11 cellular contexts compared by ENCODE assay signal in genomic region chr19:46298477-46299003, GRCh38. TPM values are rescaled to one million over a fixed set of nuclear protein-coding genes. Genes with fewer than 3 reads are reported as not detected.
DNase-seq lines count a peak whose midpoint lies in the region; ATAC-seq, FAIRE-seq and TF ChIP-seq lines count a peak whose summit lies in the region.
"Had no signal": no experiment of that assay in that cellular context is flagged by ENCODE, and none has a peak within 500 bp of the region (broad histone marks: within the 10 kb centered on the region; RNA-seq: fewer than 3 reads in every experiment).

No MANE protein-coding gene starts in this region.

- H3K4me3 ChIP-seq in adipocyte (ENCODE audit: low read length): peak overlapping the region; percentile 83
- peak overlapping the region; percentile 80 to 88 for H3K4me3 ChIP-seq in gastroesophageal sphincter
- H3K4me3 ChIP-seq in psoas muscle: peak overlapping the region; percentile 59

- intact Hi-C loops in psoas muscle (cut with DNase I): no loop called here

- 0% methylated on average over 1 to 2 of the region's 7 CpGs for whole genome bisulfite sequencing in gastroesophageal sphincter (ENCODE audit: low coverage in 1 of 2), 2 donors
- 4 to 8% (median 5%) methylated on average over 7 of the region's 7 CpGs for WGBS in psoas muscle, 3 donors

- DNase-seq in adipocyte (ENCODE audit: low read depth) (no peak), psoas muscle (no peak), dermis blood vessel endothelial cell (no peak), RCC 7860 (ENCODE audit: low spot score) (no peak)
- DNase-seq: CD4-positive, CD25-positive, alpha-beta regulatory T cell; stimulated activated naive CD4-positive, alpha-beta T cell had no signal

- ATAC-seq in gastroesophageal sphincter (peak; percentile 0), psoas muscle (peak in 1 of 4 donors; percentile 4), HG02973 (IDR thresholded peaks at IDR 0.05; ENCODE audit: unreplicated experiment) (no peak), HG02884 (IDR thresholded peaks at IDR 0.05; ENCODE audit: unreplicated experiment) (no peak)

- H3K9ac ChIP-seq in adipocyte (ENCODE audit: low read length): peak overlapping the region; percentile 92

- H3K4me1 ChIP-seq in adipocyte (ENCODE audit: control insufficient read depth, insufficient read depth, low read length): peaks cover 39% of the 10 kb centered on the region
- H3K4me1 ChIP-seq in gastroesophageal sphincter: peaks cover 2 to 67% (median 30%) of the 10 kb centered on the region in 3 donors
- no peaks in the 10 kb centered on the region for H3K4me1 ChIP-seq in psoas muscle

- peak overlapping the region; percentile 37 for H3K27ac ChIP-seq in C4-2B
- H3K27ac ChIP-seq in gastroesophageal sphincter: peak overlapping the region; percentile 94 to 99 (median 98)
- peak overlapping the region; percentile 74 for H3K27ac ChIP-seq in psoas muscle

- TF ChIP-seq EP300 in gastroesophageal sphincter (IDR thresholded peaks at IDR 0.05): no peak

- peaks cover 5% of the 10 kb centered on the region for H3K36me3 ChIP-seq in adipocyte (ENCODE audit: control insufficient read depth, insufficient read depth, low read length, severe bottlenecking)
- peaks cover 0 to 8% of the 10 kb centered on the region in 2 donors for H3K36me3 ChIP-seq in gastroesophageal sphincter
- no peaks in the 10 kb centered on the region for H3K36me3 ChIP-seq in psoas muscle (ENCODE audit: insufficient read depth in 1 of 2, low read depth in 1 of 2)

- no peak for TF ChIP-seq POLR2A in gastroesophageal sphincter (IDR thresholded peaks at IDR 0.05)

- H3K9me3 ChIP-seq in adipocyte (ENCODE audit: control insufficient read depth, low read length): no peaks in the 10 kb centered on the region
- H3K9me3 ChIP-seq in gastroesophageal sphincter: no peaks in the 10 kb centered on the region
- no peaks in the 10 kb centered on the region for H3K9me3 ChIP-seq in psoas muscle

- TF ChIP-seq CTCF in C4-2B (conservative IDR thresholded peaks at IDR 0.05): no peak
- TF ChIP-seq CTCF in gastroesophageal sphincter (IDR thresholded peaks at IDR 0.05): peak in 1 of 4 experiments; percentile 2
- TF ChIP-seq CTCF in psoas muscle (IDR thresholded peaks at IDR 0.05): no peak

- FAIRE-seq in RCC 7860 (lab: Jason Lieb, UNC): no peak

- H3K27me3 ChIP-seq in adipocyte (replicated peaks; ENCODE audit: control insufficient read depth, insufficient read depth, low read length) (no peaks in the 10 kb centered on the region), gastroesophageal sphincter (no peaks in the 10 kb centered on the region), psoas muscle (ENCODE audit: insufficient read depth in 3 of 3, low read length in 2 of 3) (peaks cover 0 to 52% (median 2%) of the 10 kb centered on the region in 3 donors)

RNA-seq across cellular contexts. Expression of gene HIF3A, which starts 1.7 kb away (rescaled TPM):
- total RNA-seq in gastroesophageal sphincter (100 to 1,000 TPM in 3 of 4 donors, 10 to 100 TPM in 1; 49.3 to 383 (median 144) TPM), psoas muscle (10 to 100 TPM in 3 of 4 donors, 1 to 10 TPM in 1; 1.6 to 20.4 (median 11.7) TPM), dermis blood vessel endothelial cell (23.1 and 52.6 TPM in 2 replicates)
- polyA plus RNA-seq in psoas muscle: 10 to 100 TPM in 1 of 3 donors, 1 to 10 TPM in 2; 5.3 to 12.1 (median 9.0) TPM
- total RNA-seq: CD4-positive, CD25-positive, alpha-beta regulatory T cell; SK-MEL-5 had no signal
- polyA plus RNA-seq: CD4-positive, CD25-positive, alpha-beta regulatory T cell had no signal

RNA-seq across cellular contexts. Expression of gene PPP5C, which starts 48.3 kb away (rescaled TPM):
- total RNA-seq in gastroesophageal sphincter (10 to 100 TPM; 48.2 to 69.5 (median 50.7) TPM), psoas muscle (10 to 100 TPM; 47.7 to 69.4 (median 53.6) TPM), dermis blood vessel endothelial cell (88.8 and 113 TPM in 2 replicates)
- polyA plus RNA-seq in psoas muscle: 10 to 100 TPM; 39.7 to 73.6 (median 51.7) TPM

Comparison
In these comparisons a context has a peak if more than half of its experiments do, and no peak if none do; other contexts are left out.
1. H3K27ac ChIP-seq: peak in every context shown above with its lines; median percentile 98 in gastroesophageal sphincter; 74 in psoas muscle; 37 in C4-2B.